ENCODE assay signal across 8 cellular contexts in genomic region chr4:88378691-88379559, GRCh38. TPM values are rescaled to one million over a fixed set of nuclear protein-coding genes. Genes with fewer than 3 reads are reported as not detected.
DNase-seq lines count a peak whose midpoint lies in the region; TF ChIP-seq lines count a peak whose summit lies in the region.

TSS of gene HERC6 (plus strand) at chr4:88378852. CDS start at chr4:88378922, 70 bp downstream.

- peaks cover 7% of the 10 kb centered on the region for H3K36me3 ChIP-seq in OCI-LY3 (replicated peaks; ENCODE audit: low read depth, low read length)

- H3K4me1 ChIP-seq in OCI-LY3 (ENCODE audit: low read length), result peaks cover 33% of the 10 kb centered on the region

- H4K20me1 ChIP-seq in OCI-LY3 (ENCODE audit: insufficient read depth, low read length), result no peaks in the 10 kb centered on the region

- TF ChIP-seq POLR2A in erythroblast (IDR thresholded peaks at IDR 0.05; ENCODE audit: low read length), result peak; percentile 35

- peak within 1 kb of the TSS; percentile 77 for H3K4me2 ChIP-seq in OCI-LY3 (ENCODE audit: low read length)

- no peaks in the 10 kb centered on the region for H3K79me2 ChIP-seq in OCI-LY3 (ENCODE audit: low read length)

- H3K9ac ChIP-seq in OCI-LY3 (ENCODE audit: low read length), result peak within 1 kb of the TSS; percentile 69

- H3K27me3 ChIP-seq in OCI-LY3 (ENCODE audit: low read depth, low read length), result no peaks in the 10 kb centered on the region

- peak within 1 kb of the TSS; percentile 85 for H2AFZ ChIP-seq in OCI-LY3 (ENCODE audit: low read depth, low read length)

- H3K4me3 ChIP-seq in OCI-LY3 (ENCODE audit: low read length), result peak within 1 kb of the TSS; percentile 84

- peak; percentile 80 for DNase-seq in Caki2 (ENCODE audit: low read depth)
- peak; percentile 86 for DNase-seq in GM20000 (ENCODE audit: low spot score)
- peak; percentile 44 for DNase-seq in HS-5 (ENCODE audit: low read depth)
- peak; percentile 64 for DNase-seq in activated T-cell treated with anti-CD3 and anti-CD28 coated beads for 48 hours (ENCODE audit: low read depth)
- DNase-seq in erythroblast (lab: John Stamatoyannopoulos, UW), result peak; percentile 93 to 96
- peak; percentile 82 for DNase-seq in mucosa of gallbladder (ENCODE audit: low spot score)
- peak; percentile 53 for DNase-seq in stimulated activated CD8-positive, alpha-beta memory T cell treated with anti-CD3 and anti-CD28 coated beads, Interleukin-4, amount 100 ng/mL, for 24 hours (ENCODE audit: low read depth)

- in situ Hi-C loops in Caki2 (cut with HindIII; ENCODE audit: low pct_unique_long_range_greater_than_20kb, low sequenced_read_pairs), result no loop called here

- peak within 1 kb of the TSS; percentile 5; the same call in 1 of the 2 replicates for H3K27ac ChIP-seq in OCI-LY3 (ENCODE audit: low read length)

- TF ChIP-seq CTCF in GM20000 (IDR thresholded peaks at IDR 0.05; ENCODE audit: extremely low read depth, missing control alignments) (peak; percentile 79), OCI-LY3 (IDR thresholded peaks at IDR 0.05; ENCODE audit: low read depth, low read length) (peak; percentile 57)

- H3K9me3 ChIP-seq in OCI-LY3 (ENCODE audit: insufficient read depth, low read length), result no peaks in the 10 kb centered on the region

RNA-seq across cellular contexts. Expression of gene HERC6, which starts in this region (rescaled TPM):
- 6.2 and 14.3 TPM in 2 replicates for total RNA-seq in Caki2 (2014; rRNA removed; shearing (Covaris generic); ENCODE audit: low replicate concordance)
- 12.3 TPM for total RNA-seq in mucosa of gallbladder

Comparison
In these comparisons a context has a peak if more than half of its experiments do, and no peak if none do; other contexts are left out.
1. Peak in every context shown above with its lines: DNase-seq, H3K4me3 ChIP-seq and H3K27ac ChIP-seq.
2. DNase-seq: peak in every context shown above with its lines; median percentile 94 in erythroblast; 86 in GM20000; 82 in mucosa of gallbladder; 80 in Caki2; 64 in activated T-cell treated with anti-CD3 and anti-CD28 coated beads for 48 hours; 53 in stimulated activated CD8-positive, alpha-beta memory T cell treated with anti-CD3 and anti-CD28 coated beads, Interleukin-4, amount 100 ng/mL, for 24 hours; 44 in HS-5.